In genomic region chr7:96181174-96181573, GRCh38 we compare ENCODE assay signal across 24 cellular contexts.
"Had no signal": no experiment of that assay in that cellular context is flagged by ENCODE, and none has a peak within 500 bp of the region (broad histone marks: within the 10 kb centered on the region; RNA-seq: fewer than 3 reads in every experiment).

No MANE protein-coding gene starts in this region.

- H3K27me3 Mint-ChIP-seq: naive thymus-derived CD4-positive, alpha-beta T cell had no signal

- ATAC-seq: gastroesophageal sphincter; left cardiac atrium; naive thymus-derived CD4-positive, alpha-beta T cell; psoas muscle; right lobe of liver; stimulated activated effector memory CD8-positive, alpha-beta T cell treated with anti-CD3 and anti-CD28 coated beads, Interleukin-12 subunit alpha, Interleukin-12 subunit beta, amount 100 ng/mL, for 72 hours; stimulated activated naive CD8-positive, alpha-beta T cell treated with anti-CD3 and anti-CD28 coated beads, Interleukin-15, Interleukin-2, amounts not matched to agents 100 U/mL and 50 U/mL, for 24 hours had no signal

- H3K27ac Mint-ChIP-seq: naive thymus-derived CD4-positive, alpha-beta T cell; stimulated activated effector memory CD8-positive, alpha-beta T cell treated with anti-CD3 and anti-CD28 coated beads, Interleukin-12 subunit alpha, Interleukin-12 subunit beta, amount 100 ng/mL, for 72 hours had no signal

- H3K4me3 ChIP-seq: esophagus muscularis mucosa, gastroesophageal sphincter, left ventricle myocardium inferior, lung, psoas muscle, right lobe of liver, suprapubic skin, thyroid gland, upper lobe of left lung, uterus had no signal

- H3K4me1 ChIP-seq: esophagus muscularis mucosa, gastroesophageal sphincter, left ventricle myocardium inferior, psoas muscle, thyroid gland, upper lobe of left lung, uterus had no signal

- DNase-seq: effector memory CD4-positive, alpha-beta T cell; foreskin fibroblast; glutamatergic neuron; kidney; left cardiac atrium; left ventricle myocardium inferior; mesendoderm; naive thymus-derived CD4-positive, alpha-beta T cell; psoas muscle; retina; right lobe of liver; stimulated activated CD4-positive, alpha-beta T cell treated with anti-CD3 and anti-CD28 coated beads, Interleukin-4, amount 100 ng/mL, for 1 hour; stimulated activated CD8-positive, alpha-beta memory T cell treated with anti-CD3 and anti-CD28 coated beads, Interleukin-4, amount 100 ng/mL, for 48 hours; stimulated activated naive CD8-positive, alpha-beta T cell treated with anti-CD3 and anti-CD28 coated beads, Interleukin-15, Interleukin-2, amounts not matched to agents 100 U/mL and 50 U/mL, for 24 hours; thyroid gland; upper lobe of left lung; uterus had no signal

- H3K9me3 ChIP-seq: esophagus muscularis mucosa, gastroesophageal sphincter, left ventricle myocardium inferior, neutrophil, psoas muscle, right lobe of liver, suprapubic skin, thyroid gland, upper lobe of left lung, uterus had no signal

- H3K36me3 ChIP-seq: uterus had no signal

- H3K9me3 Mint-ChIP-seq: naive thymus-derived CD4-positive, alpha-beta T cell; stimulated activated effector memory CD8-positive, alpha-beta T cell treated with anti-CD3 and anti-CD28 coated beads, Interleukin-12 subunit alpha, Interleukin-12 subunit beta, amount 100 ng/mL, for 72 hours had no signal

- H3K4me1 Mint-ChIP-seq: naive thymus-derived CD4-positive, alpha-beta T cell; stimulated activated effector memory CD8-positive, alpha-beta T cell treated with anti-CD3 and anti-CD28 coated beads, Interleukin-12 subunit alpha, Interleukin-12 subunit beta, amount 100 ng/mL, for 72 hours had no signal

- H3K27ac ChIP-seq: epithelial cell of prostate, esophagus muscularis mucosa, gastroesophageal sphincter, left ventricle myocardium inferior, neutrophil, psoas muscle, right lobe of liver, suprapubic skin, thyroid gland, upper lobe of left lung, uterus had no signal

- H3K27me3 ChIP-seq: esophagus muscularis mucosa, gastroesophageal sphincter, neutrophil, right lobe of liver, suprapubic skin, thyroid gland, upper lobe of left lung, uterus had no signal

- H3K4me3 Mint-ChIP-seq: naive thymus-derived CD4-positive, alpha-beta T cell; stimulated activated effector memory CD8-positive, alpha-beta T cell treated with anti-CD3 and anti-CD28 coated beads, Interleukin-12 subunit alpha, Interleukin-12 subunit beta, amount 100 ng/mL, for 72 hours had no signal
